8 cellular contexts compared by ENCODE assay signal in the genomic region with DNA sequence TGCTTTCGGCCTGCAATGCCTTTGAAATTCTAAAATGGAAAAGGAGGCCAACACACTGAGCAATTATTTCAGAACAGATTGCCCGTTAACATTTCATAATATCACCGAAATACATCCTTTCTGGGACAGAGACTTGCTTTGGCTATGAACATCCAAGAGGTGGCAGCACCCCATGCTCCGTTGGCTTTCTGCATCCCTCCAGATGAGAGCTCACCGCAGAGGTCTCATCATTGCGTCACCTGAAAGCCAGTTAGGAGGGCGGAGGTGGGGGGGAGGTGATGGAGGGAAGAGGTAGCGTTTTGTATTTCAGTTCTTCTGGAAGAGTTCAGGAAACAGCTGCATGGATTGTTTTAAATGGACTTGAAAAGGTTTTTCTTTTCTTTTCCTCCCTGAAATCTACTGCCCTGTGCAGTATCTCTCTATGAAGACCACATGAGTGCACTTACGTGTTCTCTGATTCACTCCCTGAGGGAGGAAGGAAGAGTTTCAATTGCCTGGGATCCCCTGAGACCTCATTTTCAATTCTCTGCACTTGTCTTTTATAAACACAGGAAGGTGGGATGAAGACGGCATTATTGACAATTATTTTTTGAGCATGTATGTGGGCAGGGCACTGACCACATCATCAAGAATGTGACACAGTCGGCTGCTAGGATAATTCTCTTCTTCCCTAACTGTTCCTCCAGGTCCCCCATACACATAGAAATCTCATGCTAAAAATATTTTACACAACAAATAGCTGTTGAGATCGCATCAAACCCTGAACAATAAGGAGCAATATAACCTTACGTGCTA.
DNase-seq lines count a peak whose midpoint lies in the region; ATAC-seq and TF ChIP-seq lines count a peak whose summit lies in the region.

No MANE protein-coding gene starts in this region.

- no peak overlapping the region for H3K4me3 ChIP-seq in lower leg skin (ENCODE audit: low read depth, poor library complexity, severe bottlenecking)

- no peaks in the 10 kb centered on the region for H3K36me3 Mint-ChIP-seq in activated CD4-positive, alpha-beta T cell treated with anti-CD3 and anti-CD28 coated beads, Interleukin-2, amount 10 ng/mL, durations not matched to agents 7 days and 5 days (ENCODE audit: low read depth)

- CTCF ChIA-PET in activated CD4-positive, alpha-beta T cell treated with anti-CD3 and anti-CD28 coated beads, Interleukin-2, amount 10 ng/mL, durations not matched to agents 7 days and 5 days (lab: Charles Lee), result interaction anchor here (0.7 to 2.2 kb wide), 5 partner anchors 14 to 436 kb away, joined by 3 to 8 read pairs (median 3); no protein-coding TSS in a partner anchor

- TF ChIP-seq POLR2A in lower leg skin (IDR thresholded peaks at IDR 0.05), result no peak

- peak in 1 of 3 donors; percentile 46 for TF ChIP-seq CTCF in lower leg skin (IDR thresholded peaks at IDR 0.05)

- intact Hi-C loops in lower leg skin (cut with DNase I; ENCODE audit: low total_unique reads), result loop anchor here (5.0 to 10.0 kb wide), 2 partner anchors 350 to 408 kb away; a partner anchor contains a TSS

- DNase-seq in COLO668 (lab: John Stamatoyannopoulos, UW; ENCODE audit: unreplicated experiment), result peak; percentile 58
- DNase-seq in NCI-H524 treated with DMSO at 0.1 percent for 48 hours (lab: John Stamatoyannopoulos, UW), result peak; percentile 5
- DNase-seq in activated CD4-positive, alpha-beta T cell treated with anti-CD3 and anti-CD28 coated beads, Interleukin-2, amount 10 ng/mL, durations not matched to agents 7 days and 5 days, result peak; percentile 59
- DNase-seq in dermis blood vessel endothelial cell, result peak; percentile 95
- peak; percentile 82 to 96 for DNase-seq in lower leg skin (ENCODE audit: low spot score in 2 of 2)
- DNase-seq in stimulated activated CD8-positive, alpha-beta memory T cell treated with anti-CD3 and anti-CD28 coated beads, Interleukin-15, amount 100 ng/mL, for 1 hour (ENCODE audit: low read depth), result peak; percentile 14

- peaks cover 8% of the 10 kb centered on the region for H3K4me1 Mint-ChIP-seq in activated CD4-positive, alpha-beta T cell treated with anti-CD3 and anti-CD28 coated beads, Interleukin-2, amount 10 ng/mL, durations not matched to agents 7 days and 5 days

- peaks cover 3% of the 10 kb centered on the region for H3K27me3 Mint-ChIP-seq in activated CD4-positive, alpha-beta T cell treated with anti-CD3 and anti-CD28 coated beads, Interleukin-2, amount 10 ng/mL, durations not matched to agents 7 days and 5 days

- POLR2A ChIA-PET in activated CD4-positive, alpha-beta T cell treated with anti-CD3 and anti-CD28 coated beads, Interleukin-2, amount 10 ng/mL, durations not matched to agents 7 days and 5 days (lab: Charles Lee), result no interaction called here

- no peak overlapping the region for H3K27ac Mint-ChIP-seq in activated CD4-positive, alpha-beta T cell treated with anti-CD3 and anti-CD28 coated beads, Interleukin-2, amount 10 ng/mL, durations not matched to agents 7 days and 5 days

- WGBS in lower leg skin, 2 donors, result 25 to 28% methylated on average over 13 of the region's 13 CpGs

- H3K4me3 Mint-ChIP-seq in activated CD4-positive, alpha-beta T cell treated with anti-CD3 and anti-CD28 coated beads, Interleukin-2, amount 10 ng/mL, durations not matched to agents 7 days and 5 days, result no peak overlapping the region

- H3K9me3 Mint-ChIP-seq in activated CD4-positive, alpha-beta T cell treated with anti-CD3 and anti-CD28 coated beads, Interleukin-2, amount 10 ng/mL, durations not matched to agents 7 days and 5 days, result no peaks in the 10 kb centered on the region

- peak; percentile 98 for ATAC-seq in GM19455 (IDR thresholded peaks at IDR 0.05; ENCODE audit: unreplicated experiment)
- ATAC-seq in HG03520 (IDR thresholded peaks at IDR 0.05; ENCODE audit: unreplicated experiment), result peak; percentile 99

Comparison
In these comparisons a context has a peak if more than half of its experiments do, and no peak if none do; other contexts are left out.
1. DNase-seq: peak in every context shown above with its lines; median percentile 95 in dermis blood vessel endothelial cell; 89 in lower leg skin; 59 in activated CD4-positive, alpha-beta T cell treated with anti-CD3 and anti-CD28 coated beads, Interleukin-2, amount 10 ng/mL, durations not matched to agents 7 days and 5 days; 58 in COLO668; 14 in stimulated activated CD8-positive, alpha-beta memory T cell treated with anti-CD3 and anti-CD28 coated beads, Interleukin-15, amount 100 ng/mL, for 1 hour; 5 in NCI-H524 treated with DMSO at 0.1 percent for 48 hours.